In the genomic region with DNA sequence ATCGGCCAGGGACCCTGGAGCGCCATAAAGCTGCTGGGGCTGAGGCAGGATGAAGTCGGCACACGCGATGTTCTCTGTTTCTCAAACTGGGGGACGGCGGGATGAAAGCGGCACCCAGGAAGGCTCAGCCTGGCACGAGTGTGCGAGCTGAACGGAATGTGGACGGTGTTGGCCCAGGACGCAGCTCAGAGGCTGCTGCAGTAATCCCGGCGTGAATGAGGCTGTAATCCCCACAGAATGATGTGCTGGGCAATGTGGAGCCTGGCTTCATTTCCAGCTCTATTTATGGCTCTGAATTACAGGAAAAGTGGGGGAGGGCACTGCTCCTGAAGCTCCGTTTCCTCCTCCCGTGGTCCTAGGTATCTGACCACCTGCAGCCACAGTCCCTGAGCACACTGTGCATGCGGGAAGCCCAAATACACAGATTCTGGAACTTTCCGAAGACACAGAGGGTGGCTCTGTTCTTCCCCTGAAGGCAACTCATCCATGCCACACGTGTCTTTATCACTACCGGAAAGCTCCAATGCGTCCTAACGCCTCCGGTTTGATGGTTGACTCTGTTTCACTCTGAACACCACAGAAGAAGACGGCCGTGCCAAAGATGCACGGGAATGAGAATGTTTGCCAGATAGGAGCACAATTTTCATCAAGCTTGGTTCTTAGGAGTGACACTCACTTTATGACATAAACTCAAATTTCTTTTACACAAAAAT, we compare ENCODE assay signal across 17 cellular contexts. TPM values are rescaled to one million over a fixed set of nuclear protein-coding genes. Genes with fewer than 3 reads are reported as not detected.
DNase-seq lines count a peak whose midpoint lies in the region; ATAC-seq, FAIRE-seq and TF ChIP-seq lines count a peak whose summit lies in the region.
"Had no signal": no experiment of that assay in that cellular context is flagged by ENCODE, and none has a peak within 500 bp of the region (broad histone marks: within the 10 kb centered on the region; RNA-seq: fewer than 3 reads in every experiment).

No MANE protein-coding gene starts in this region.

- no peak overlapping the region for H3K4me2 ChIP-seq in H1 (ENCODE audit: insufficient read depth in 1 of 2, low read depth in 2 of 2, low read length in 2 of 2)

- H3K9ac ChIP-seq in H1 (replicated peaks in 1 of 4; ENCODE audit: extremely low read depth in 1 of 4, low read depth in 3 of 4, low read length in 3 of 4), result no peak overlapping the region
- peak overlapping the region in 1 of 2 donors; percentile 24 for H3K9ac ChIP-seq in liver (ENCODE audit: low read depth in 1 of 2, low read length in 2 of 2)
- peak overlapping the region in 2 of 3 donors; percentile 28 to 51 for H3K9ac ChIP-seq in skeletal muscle tissue (ENCODE audit: low read depth in 1 of 3, low read length in 3 of 3)

- H3K27me3 Mint-ChIP-seq in WTC11 (ENCODE audit: low read depth), result no peaks in the 10 kb centered on the region; the same call in 1 of the 2 replicates

- no peaks in the 10 kb centered on the region for H3K23me2 ChIP-seq in H1 (ENCODE audit: low read depth, low read length)

- H4K5ac ChIP-seq in H1 (ENCODE audit: insufficient read length, low read depth, low read length), result no peak overlapping the region

- CTCF ChIA-PET in Panc1 (lab: Charles Lee), result interaction anchor here (0.6 kb wide), 1 partner anchor 27 kb away, joined by 9 read pairs; no protein-coding TSS in a partner anchor
- CTCF ChIA-PET in H1 (lab: Charles Lee; ENCODE audit: partially characterized antibody), result no interaction called here
- CTCF ChIA-PET in WTC11 (lab: Charles Lee), result no interaction called here

- in situ Hi-C loops in Panc1 (cut with HindIII; ENCODE audit: low pct_unique_long_range_greater_than_20kb, low sequenced_read_pairs), result no loop called here

- no peak overlapping the region for H3K14ac ChIP-seq in H1 (ENCODE audit: insufficient read length)

- no peak for FAIRE-seq in H1 (lab: Jason Lieb, UNC)
- FAIRE-seq: GM12892, HTR-8/SVneo had no signal

- H3K36me3 ChIP-seq in Panc1 (ENCODE audit: control insufficient read depth, insufficient read depth, low read length), result no peaks in the 10 kb centered on the region
- H3K36me3 ChIP-seq in H1 (ENCODE audit: control insufficient read depth in 2 of 4, insufficient read depth in 4 of 4, low read length in 3 of 4), result no peaks in the 10 kb centered on the region
- no peaks in the 10 kb centered on the region for H3K36me3 ChIP-seq in liver (ENCODE audit: control insufficient read depth in 4 of 4, insufficient read depth in 3 of 4, low read depth in 1 of 4, low read length in 3 of 4)
- H3K36me3 ChIP-seq in skeletal muscle tissue (ENCODE audit: control insufficient read depth in 3 of 3, insufficient read depth in 3 of 3, low read length in 3 of 3), result no peaks in the 10 kb centered on the region

- no peak overlapping the region for H2AFZ ChIP-seq in H1 (ENCODE audit: low read length)

- no peak overlapping the region for H2BK15ac ChIP-seq in H1 (ENCODE audit: low read length)

- POLR2A ChIA-PET in Panc1 (lab: Charles Lee) (interaction anchor here (0.6 kb wide), 2 partner anchors 64 to 151 kb away, joined by 3 to 6 read pairs; no protein-coding TSS in a partner anchor), H1 (lab: Charles Lee; ENCODE audit: partially characterized antibody) (interaction anchor here (1.1 to 1.7 kb wide), 3 partner anchors 11 to 39 kb away, joined by 3 to 4 read pairs (median 3); no protein-coding TSS in a partner anchor), WTC11 (lab: Charles Lee) (interaction anchor here (1.0 kb wide), 1 partner anchor 38 kb away, joined by 3 read pairs; a partner anchor contains a TSS)

- H3K4me3 Mint-ChIP-seq in WTC11, result no peak overlapping the region
- H3K4me3 Mint-ChIP-seq: stimulated activated effector memory CD8-positive, alpha-beta T cell treated with anti-CD3 and anti-CD28 coated beads, Interleukin-12 subunit alpha, Interleukin-12 subunit beta, amount 100 ng/mL, for 72 hours had no signal

- DNase-seq in Panc1 (ENCODE audit: low read depth, low spot score), result no peak
- no peak for DNase-seq in H1 (ENCODE audit: low read depth in 1 of 2, low spot score in 2 of 2)
- DNase-seq in middle frontal gyrus (ENCODE audit: extremely low spot score, low spot score), result no peak
- DNase-seq in pons (ENCODE audit: low spot score), result no peak
- no peak for DNase-seq in activated CD4-positive, CD25-positive, alpha-beta regulatory T cell (lab: John Stamatoyannopoulos, UW)
- DNase-seq in WTC11 (ENCODE audit: low spot score), result no peak
- DNase-seq: activated CD4-positive, alpha-beta T cell treated with anti-CD3 and anti-CD28 coated beads, Interleukin-2, amount 50 U/mL, for 48 hours; GDM1; GOT3; NCI-H446 treated with DMSO at 0.1 percent for 48 hours; OCI-M1 had no signal

- no peak overlapping the region for H3K56ac ChIP-seq in H1 (replicated peaks; ENCODE audit: insufficient read length, low read depth, low read length)

- TF ChIP-seq RAD21 in H1 (IDR thresholded peaks at IDR 0.05 in 1 of 2, conservative IDR thresholded peaks at IDR 0.05 in 1 of 2; ENCODE audit: low read depth in 2 of 2, low read length in 2 of 2), result no peak
- no peak for TF ChIP-seq RAD21 in liver (IDR thresholded peaks at IDR 0.05)

- H3K9me3 Mint-ChIP-seq in WTC11, result peaks cover 9% of the 10 kb centered on the region
- H3K9me3 Mint-ChIP-seq: stimulated activated effector memory CD8-positive, alpha-beta T cell treated with anti-CD3 and anti-CD28 coated beads, Interleukin-12 subunit alpha, Interleukin-12 subunit beta, amount 100 ng/mL, for 72 hours had no signal

- H4K91ac ChIP-seq in H1 (replicated peaks; ENCODE audit: insufficient read length, low read length), result peak overlapping the region; percentile 61

- no peak overlapping the region for H3K18ac ChIP-seq in H1 (ENCODE audit: extremely low read depth, low read length)

- H3K27ac ChIP-seq in Panc1 (ENCODE audit: low read length) (peak overlapping the region; percentile 74), H1 (ENCODE audit: low read depth, low read length) (no peak overlapping the region), liver (ENCODE audit: low read depth in 1 of 2, low read length in 2 of 2) (peak overlapping the region; percentile 51 to 68), skeletal muscle tissue (ENCODE audit: low read depth, low read length) (peak overlapping the region; percentile 55)
- H3K27ac ChIP-seq: SK-N-MC had no signal

- no peaks in the 10 kb centered on the region for H3K79me1 ChIP-seq in H1 (ENCODE audit: low read depth, low read length)

- no peaks in the 10 kb centered on the region for H3K79me2 ChIP-seq in H1 (ENCODE audit: control insufficient read depth in 1 of 2, insufficient read depth in 2 of 2, low read length in 2 of 2)

- no peak overlapping the region; the same call in 1 of the 2 replicates for H2BK20ac ChIP-seq in H1 (ENCODE audit: low read length)

- no peak overlapping the region for H3K4ac ChIP-seq in H1 (replicated peaks; ENCODE audit: insufficient read length, low read depth, low read length)

- ATAC-seq in Panc1 (peak; percentile 47), WTC11 (no peak)
- ATAC-seq: stimulated activated effector memory CD8-positive, alpha-beta T cell treated with anti-CD3 and anti-CD28 coated beads, Interleukin-12 subunit alpha, Interleukin-12 subunit beta, amount 100 ng/mL, for 72 hours had no signal

- peak overlapping the region; percentile 52; the same call in 1 of the 2 replicates for H2BK5ac ChIP-seq in H1 (ENCODE audit: low read depth, low read length)

- H3K4me3 ChIP-seq in Panc1 (ENCODE audit: low read depth in 2 of 2, low read length in 2 of 2), result no peak overlapping the region
- no peak overlapping the region for H3K4me3 ChIP-seq in H1 (ENCODE audit: extremely low read depth in 1 of 4, insufficient read depth in 2 of 4, low read depth in 3 of 4, low read length in 4 of 4)
- no peak overlapping the region for H3K4me3 ChIP-seq in liver (ENCODE audit: low read depth in 1 of 3, low read length in 3 of 3)
- peak overlapping the region; percentile 48 to 66 (median 57) for H3K4me3 ChIP-seq in skeletal muscle tissue (ENCODE audit: low read length in 3 of 3)
- H3K4me3 ChIP-seq: SK-N-MC had no signal

- H3K27ac Mint-ChIP-seq in WTC11, result no peak overlapping the region
- H3K27ac Mint-ChIP-seq: stimulated activated effector memory CD8-positive, alpha-beta T cell treated with anti-CD3 and anti-CD28 coated beads, Interleukin-12 subunit alpha, Interleukin-12 subunit beta, amount 100 ng/mL, for 72 hours had no signal

- H3K27me3 ChIP-seq in Panc1 (ENCODE audit: control insufficient read depth, insufficient read depth, low read length) (no peaks in the 10 kb centered on the region), H1 (replicated peaks in 1 of 4; ENCODE audit: control insufficient read depth in 3 of 4, extremely low read depth in 1 of 4, insufficient read depth in 3 of 4, low read length in 3 of 4) (no peaks in the 10 kb centered on the region), liver (ENCODE audit: control insufficient read depth in 4 of 4, insufficient read depth in 4 of 4, low read length in 3 of 4) (no peaks in the 10 kb centered on the region), skeletal muscle tissue (ENCODE audit: control insufficient read depth in 3 of 3, insufficient read depth in 3 of 3, low read length in 3 of 3) (no peaks in the 10 kb centered on the region)

- H3K23ac ChIP-seq in H1 (ENCODE audit: insufficient read length), result no peak overlapping the region

- intact Hi-C loops in Panc1 (cut with micrococcal nuclease; ENCODE audit: unreplicated experiment), result no loop called here

- TF ChIP-seq CTCF in Panc1 (IDR thresholded peaks at IDR 0.05), result no peak
- no peak for TF ChIP-seq CTCF in H1 (IDR thresholded peaks at IDR 0.05; ENCODE audit: control extremely low read depth in 1 of 3, insufficient read depth in 1 of 3, low read depth in 1 of 3, low read length in 3 of 3)
- TF ChIP-seq CTCF in liver (IDR thresholded peaks at IDR 0.05; ENCODE audit: low read depth, low read length, missing input control), result no peak
- TF ChIP-seq CTCF in WTC11 (IDR thresholded peaks at IDR 0.05), result no peak

- WGBS in H1 (ENCODE audit: extremely low coverage in 1 of 2, insufficient coverage in 1 of 2, insufficient read length in 1 of 2, insufficient replicate concordance in 2 of 2, low coverage in 1 of 2, low lambda C conversion rate in 2 of 2, missing lambda C conversion rate in 1 of 2), 2 experiments, result 96% methylated on average over 27 of the region's 27 CpGs; no CpG with 5 or more reads in 1 of the 2 experiments
- 82% methylated on average over 27 of the region's 27 CpGs for WGBS in liver

- TF ChIP-seq EP300 in H1 (IDR thresholded peaks at IDR 0.05; ENCODE audit: borderline replicate concordance in 1 of 2, low read depth in 2 of 2, low read length in 2 of 2), result no peak

- no peaks in the 10 kb centered on the region for H4K20me1 ChIP-seq in H1 (replicated peaks in 1 of 2; ENCODE audit: control insufficient read depth in 1 of 2, insufficient read depth in 2 of 2, low read length in 2 of 2)

- H2AK5ac ChIP-seq in H1 (ENCODE audit: low read depth, low read length), result 0 out of 2 replicates have a peak overlapping the region, but pooled peaks have one; percentile 53

- peak overlapping the region; percentile 84; the same call in 1 of the 2 replicates for H2BK12ac ChIP-seq in H1 (ENCODE audit: low read depth, low read length)

- 0 out of 2 replicates have a peak, but pooled peaks cover 5% of the 10 kb centered on the region for H3K36me3 Mint-ChIP-seq in WTC11
- H3K36me3 Mint-ChIP-seq: stimulated activated effector memory CD8-positive, alpha-beta T cell treated with anti-CD3 and anti-CD28 coated beads, Interleukin-12 subunit alpha, Interleukin-12 subunit beta, amount 100 ng/mL, for 72 hours had no signal

- H3K4me1 ChIP-seq in Panc1 (ENCODE audit: control insufficient read depth, insufficient read depth, low read length) (peaks cover 29% of the 10 kb centered on the region), H1 (replicated peaks in 1 of 4; ENCODE audit: control insufficient read depth in 3 of 4, insufficient read depth in 4 of 4, low read length in 3 of 4) (peaks cover 0 to 6% (median 5%) of the 10 kb centered on the region in 4 experiments; a peak in 4 of 7 replicates), liver (ENCODE audit: control insufficient read depth in 4 of 4, insufficient read depth in 4 of 4, low read length in 3 of 4) (peaks cover 5 to 28% (median 20%) of the 10 kb centered on the region in 4 donors), skeletal muscle tissue (ENCODE audit: control insufficient read depth in 3 of 3, insufficient read depth in 3 of 3, low read length in 3 of 3) (peaks cover 30 to 45% (median 36%) of the 10 kb centered on the region in 3 donors)

- no peaks in the 10 kb centered on the region for H3K9me3 ChIP-seq in Panc1 (ENCODE audit: control insufficient read depth, insufficient read depth, low read depth, low read length)
- no peaks in the 10 kb centered on the region for H3K9me3 ChIP-seq in H1 (ENCODE audit: insufficient read depth in 2 of 2, low read depth in 1 of 2, low read length in 1 of 2)
- no peaks in the 10 kb centered on the region for H3K9me3 ChIP-seq in liver (ENCODE audit: control insufficient read depth in 4 of 4, low read length in 3 of 4)
- no peaks in the 10 kb centered on the region for H3K9me3 ChIP-seq in skeletal muscle tissue (ENCODE audit: control insufficient read depth in 3 of 3, low read length in 3 of 3)

- H3K4me1 Mint-ChIP-seq in WTC11, result peaks cover 29% of the 10 kb centered on the region

- no peak for TF ChIP-seq POLR2A in H1 (IDR thresholded peaks at IDR 0.05; ENCODE audit: control extremely low read depth in 1 of 2, low read depth in 2 of 2, low read length in 2 of 2)

- H4K8ac ChIP-seq in H1 (ENCODE audit: extremely low read depth, insufficient read depth, low read length), result no peak overlapping the region

- H2BK120ac ChIP-seq in H1 (replicated peaks; ENCODE audit: low read depth, low read length), result no peak overlapping the region

- BruUV-seq in Panc1 (replicated peaks; lab: Mats Ljungman, UMichigan), result no TSS peak

RNA-seq across cellular contexts. Expression of a gene that starts 37.6 kb away (rescaled TPM):
- total RNA-seq in Panc1 (2021; ENCODE audit: unreplicated experiment), result 177 TPM
- 108 TPM for polyA plus RNA-seq in Panc1 (2012; ENCODE audit: insufficient read length)
- total RNA-seq in H1 (2021; fragmentation: NEBNext Ultra II Directional; extraction: Animal tissue kit (Norgen Biotek cat#: 25700)), result 19.5 and 23.0 TPM in 2 replicates
- polyA plus RNA-seq in H1 (2011; rRNA removed), result 5.7 and 10.1 TPM in 2 replicates
- 8.9 TPM for polyA plus RNA-seq in H1 (2011; cell fraction: cytosol; rRNA removed)
- polyA plus RNA-seq in H1 (2011; cell fraction: nucleus; rRNA removed), result 19.0 TPM
- 9.4 to 16.4 TPM (median 12.4 TPM) in 4 replicates for polyA plus RNA-seq in H1 (2012, experiment 1 of 2)
- polyA plus RNA-seq in H1 (2012, experiment 2 of 2), result 4.0 TPM
- polyA plus RNA-seq in H1 (2013, experiment 1 of 2), result 9.9 TPM
- 10.1 TPM for polyA plus RNA-seq in H1 (2013, experiment 2 of 2)
- polyA minus RNA-seq in H1 (2011; rRNA and poly(A)+ RNA removed), result 19.2 and 29.7 TPM in 2 replicates
- 9.5 TPM for polyA minus RNA-seq in H1 (2011; cell fraction: cytosol; rRNA and poly(A)+ RNA removed)
- polyA minus RNA-seq in H1 (2011; cell fraction: nucleus; rRNA and poly(A)+ RNA removed), result 108 TPM
- total RNA-seq in liver, result 10 to 100 TPM; 17.7 to 26.6 TPM
- polyA plus RNA-seq in liver, result 100 to 1,000 TPM in 1 of 2 donors, 10 to 100 TPM in 1; 11.0 to 124 TPM
- 50.6 TPM for total RNA-seq in skeletal muscle tissue
- total RNA-seq in WTC11 (2021), result 25.4 to 27.9 TPM (median 27.3 TPM) in 3 replicates

Comparison
In these comparisons a context has a peak if more than half of its experiments do, and no peak if none do; other contexts are left out.
1. H3K4me3 ChIP-seq: peak in skeletal muscle tissue (3 of 3); none in Panc1 (0 of 2), H1 (0 of 4) and liver (0 of 3).
2. H3K9ac ChIP-seq: peak in skeletal muscle tissue (2 of 3); none in H1 (0 of 4).